ENCODE assay signal across 13 cellular contexts in the genomic region with DNA sequence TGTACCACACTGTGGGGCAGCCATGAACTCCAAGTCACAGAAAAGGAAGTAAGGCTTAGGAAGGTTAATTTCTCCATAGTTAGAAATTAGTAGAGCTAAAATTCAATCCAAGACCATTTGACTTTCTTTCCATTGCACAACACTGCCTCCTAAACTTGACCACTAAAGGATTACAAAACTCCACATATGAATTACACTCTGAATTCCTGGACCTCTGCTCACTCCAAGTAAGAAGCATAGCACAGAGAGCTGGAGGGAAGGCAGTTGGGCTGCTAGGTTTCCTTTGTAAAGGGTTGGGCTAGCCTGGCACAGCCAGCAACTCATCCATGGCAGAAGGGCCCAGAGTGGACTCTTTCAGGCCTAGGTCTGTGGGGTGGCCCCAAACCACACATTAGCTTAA.
DNase-seq lines count a peak whose midpoint lies in the region; ATAC-seq and TF ChIP-seq lines count a peak whose summit lies in the region.
"Had no signal": no experiment of that assay in that cellular context is flagged by ENCODE, and none has a peak within 500 bp of the region (broad histone marks: within the 10 kb centered on the region; RNA-seq: fewer than 3 reads in every experiment).

No MANE protein-coding gene starts in this region.

- in situ Hi-C loops in astrocyte of the spinal cord (cut with HindIII; ENCODE audit: low sequenced_read_pairs), result no loop called here

- H3K27ac ChIP-seq in ACC112 (ENCODE audit: low read depth, low read length), result peak overlapping the region; percentile 68
- H3K27ac ChIP-seq in left lung, result peak overlapping the region; percentile 55 to 80
- H3K27ac ChIP-seq in caudate nucleus (ENCODE audit: low read depth, low read length), result no peak overlapping the region

- no peaks in the 10 kb centered on the region for H3K36me3 ChIP-seq in ACC112 (ENCODE audit: insufficient read depth, low read length)
- H3K36me3 ChIP-seq in left lung, result no peaks in the 10 kb centered on the region

- H3K27me3 ChIP-seq in ACC112 (ENCODE audit: insufficient read depth, low read length), result no peaks in the 10 kb centered on the region
- H3K27me3 ChIP-seq in left lung, result no peaks in the 10 kb centered on the region

- H3K79me2 ChIP-seq in ACC112 (ENCODE audit: control insufficient read depth, insufficient read depth, low read length, unreplicated experiment), result no peaks in the 10 kb centered on the region

- no peak overlapping the region for H3K4me3 ChIP-seq in ACC112 (ENCODE audit: low read depth, low read length)
- no peak overlapping the region for H3K4me3 ChIP-seq in astrocyte of the spinal cord (ENCODE audit: low read depth, low read length)
- H3K4me3 ChIP-seq in left lung, result no peak overlapping the region

- peak overlapping the region; percentile 79 for H2AFZ ChIP-seq in ACC112 (ENCODE audit: low read length, unreplicated experiment)

- peak; percentile 27 for DNase-seq in HuH-7.5 (ENCODE audit: low spot score)
- peak; percentile 73 for DNase-seq in astrocyte of the spinal cord (ENCODE audit: low read depth, low spot score)
- DNase-seq in left lung, result no peak
- no peak for DNase-seq in dermis blood vessel endothelial cell
- no peak for DNase-seq in caudate nucleus (lab: John Stamatoyannopoulos, UW)
- DNase-seq in ureter (ENCODE audit: low spot score), result no peak
- DNase-seq in Kasumi-1 (lab: John Stamatoyannopoulos, UW), result no peak
- DNase-seq: activated CD8-positive, alpha-beta T cell treated with anti-CD3 and anti-CD28 coated beads, Interleukin-2, amount 10 ng/mL, durations not matched to agents 7 days and 5 days; hypothalamus; NCI-H1436 treated with DMSO at 0.1 percent for 48 hours; nephron progenitor cell had no signal

- ATAC-seq in left lung, result peak; percentile 76
- ATAC-seq: activated CD8-positive, alpha-beta T cell treated with anti-CD3 and anti-CD28 coated beads, Interleukin-2, amount 10 ng/mL, durations not matched to agents 7 days and 5 days; Right ventricle myocardium inferior had no signal

- TF ChIP-seq CTCF in astrocyte of the spinal cord (IDR thresholded peaks at IDR 0.05; ENCODE audit: low read depth, low read length) (no peak), left lung (IDR thresholded peaks at IDR 0.05) (no peak)

- intact Hi-C loops in left lung (cut with DNase I), result no loop called here

- H3K9me3 ChIP-seq in left lung, result no peaks in the 10 kb centered on the region

- peaks cover 28% of the 10 kb centered on the region for H3K4me1 ChIP-seq in ACC112 (ENCODE audit: control insufficient read depth, insufficient read depth, low read length, unreplicated experiment)
- peaks cover 19% of the 10 kb centered on the region in 2 donors for H3K4me1 ChIP-seq in left lung

Comparison
In these comparisons a context has a peak if more than half of its experiments do, and no peak if none do; other contexts are left out.
1. DNase-seq: peak in HuH-7.5 (single experiment) and astrocyte of the spinal cord (single experiment); none in left lung (0 of 2), dermis blood vessel endothelial cell (single experiment), caudate nucleus (0 of 61), ureter (single experiment) and Kasumi-1 (0 of 2).